In the genomic region with DNA sequence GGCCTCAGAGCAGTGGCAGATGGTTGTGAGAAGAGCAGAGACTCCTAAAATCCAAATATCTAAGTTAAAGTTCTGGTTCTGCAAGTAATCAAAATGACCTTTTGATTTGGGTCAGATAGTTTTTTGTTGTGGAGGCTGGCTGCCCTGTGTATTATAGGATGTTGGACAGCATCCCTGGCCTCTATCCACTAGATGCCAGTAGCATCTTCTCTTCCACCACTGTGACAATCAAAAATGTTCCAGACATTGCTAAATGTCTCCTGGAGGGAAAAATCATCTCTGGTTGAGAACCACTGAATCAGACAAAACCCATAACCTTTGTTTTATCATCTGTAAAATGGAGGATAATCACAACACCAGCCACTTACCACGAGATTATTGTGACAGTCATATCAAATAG, we compare ENCODE assay signal across 2 cellular contexts.
TF ChIP-seq lines count a peak whose summit lies in the region.

No MANE protein-coding gene starts in this region.

TF ChIP-seq in GM12878, 131 proteins besides CTCF, POLR2A, EP300 and RAD21:
- TF ChIP-seq, protein P1, sequence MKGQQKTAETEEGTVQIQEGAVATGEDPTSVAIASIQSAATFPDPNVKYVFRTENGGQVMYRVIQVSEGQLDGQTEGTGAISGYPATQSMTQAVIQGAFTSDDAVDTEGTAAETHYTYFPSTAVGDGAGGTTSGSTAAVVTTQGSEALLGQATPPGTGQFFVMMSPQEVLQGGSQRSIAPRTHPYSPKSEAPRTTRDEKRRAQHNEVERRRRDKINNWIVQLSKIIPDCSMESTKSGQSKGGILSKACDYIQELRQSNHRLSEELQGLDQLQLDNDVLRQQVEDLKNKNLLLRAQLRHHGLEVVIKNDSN (IDR thresholded peaks at IDR 0.05; ENCODE audit: borderline replicate concordance, extremely low read length, insufficient read depth, low read depth, low read length): no peak
- peak; percentile 12; the same call in 1 of the 2 replicates for TF ChIP-seq SMC3 (IDR thresholded peaks at IDR 0.05; ENCODE audit: borderline replicate concordance, low read length)

TF ChIP-seq in WTC11, 78 proteins besides CTCF, POLR2A, EP300 and RAD21:
- TF ChIP-seq, protein P2, sequence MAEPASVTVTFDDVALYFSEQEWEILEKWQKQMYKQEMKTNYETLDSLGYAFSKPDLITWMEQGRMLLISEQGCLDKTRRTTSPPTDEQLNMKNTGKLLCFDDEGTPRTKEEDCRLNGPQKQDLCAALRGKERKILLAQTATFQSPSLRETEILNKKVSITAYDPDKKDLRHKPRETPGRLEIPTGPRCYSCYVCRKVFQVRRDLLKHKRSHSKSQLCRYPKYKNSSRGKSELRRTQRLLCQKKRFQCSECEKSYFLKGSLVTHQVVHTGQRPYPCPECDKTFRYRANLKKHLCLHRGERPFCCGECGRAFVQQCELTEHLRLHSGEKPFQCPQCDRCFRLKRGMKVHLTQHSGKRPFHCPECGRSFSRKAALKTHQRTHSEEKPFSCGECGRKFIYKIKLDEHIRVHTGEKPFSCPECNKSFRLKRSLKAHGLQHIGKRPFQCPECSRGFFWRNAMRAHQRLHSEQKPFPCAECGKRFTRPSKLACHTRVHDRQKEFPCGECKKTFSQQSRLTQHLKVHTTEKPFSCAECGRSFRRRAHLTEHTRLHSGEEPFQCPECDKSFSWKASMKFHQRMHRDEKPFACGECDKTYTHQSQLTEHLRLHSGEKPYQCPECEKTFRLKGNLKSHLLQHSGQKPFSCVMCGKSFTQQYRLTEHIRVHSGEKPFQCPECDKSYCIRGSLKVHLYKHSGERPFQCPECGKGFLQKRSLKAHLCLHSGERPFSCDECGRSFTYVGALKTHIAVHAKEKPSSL (CRISPR knock-in tag; conservative IDR thresholded peaks at IDR 0.05): no peak
- TF ChIP-seq MXD4 (CRISPR knock-in tag; IDR thresholded peaks at IDR 0.05; ENCODE audit: borderline replicate concordance): no peak
- TF ChIP-seq, protein P3, sequence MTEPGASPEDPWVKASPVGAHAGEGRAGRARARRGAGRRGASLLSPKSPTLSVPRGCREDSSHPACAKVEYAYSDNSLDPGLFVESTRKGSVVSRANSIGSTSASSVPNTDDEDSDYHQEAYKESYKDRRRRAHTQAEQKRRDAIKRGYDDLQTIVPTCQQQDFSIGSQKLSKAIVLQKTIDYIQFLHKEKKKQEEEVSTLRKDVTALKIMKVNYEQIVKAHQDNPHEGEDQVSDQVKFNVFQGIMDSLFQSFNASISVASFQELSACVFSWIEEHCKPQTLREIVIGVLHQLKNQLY (CRISPR knock-in tag; IDR thresholded peaks at IDR 0.05): no peak
- TF ChIP-seq, protein P4, sequence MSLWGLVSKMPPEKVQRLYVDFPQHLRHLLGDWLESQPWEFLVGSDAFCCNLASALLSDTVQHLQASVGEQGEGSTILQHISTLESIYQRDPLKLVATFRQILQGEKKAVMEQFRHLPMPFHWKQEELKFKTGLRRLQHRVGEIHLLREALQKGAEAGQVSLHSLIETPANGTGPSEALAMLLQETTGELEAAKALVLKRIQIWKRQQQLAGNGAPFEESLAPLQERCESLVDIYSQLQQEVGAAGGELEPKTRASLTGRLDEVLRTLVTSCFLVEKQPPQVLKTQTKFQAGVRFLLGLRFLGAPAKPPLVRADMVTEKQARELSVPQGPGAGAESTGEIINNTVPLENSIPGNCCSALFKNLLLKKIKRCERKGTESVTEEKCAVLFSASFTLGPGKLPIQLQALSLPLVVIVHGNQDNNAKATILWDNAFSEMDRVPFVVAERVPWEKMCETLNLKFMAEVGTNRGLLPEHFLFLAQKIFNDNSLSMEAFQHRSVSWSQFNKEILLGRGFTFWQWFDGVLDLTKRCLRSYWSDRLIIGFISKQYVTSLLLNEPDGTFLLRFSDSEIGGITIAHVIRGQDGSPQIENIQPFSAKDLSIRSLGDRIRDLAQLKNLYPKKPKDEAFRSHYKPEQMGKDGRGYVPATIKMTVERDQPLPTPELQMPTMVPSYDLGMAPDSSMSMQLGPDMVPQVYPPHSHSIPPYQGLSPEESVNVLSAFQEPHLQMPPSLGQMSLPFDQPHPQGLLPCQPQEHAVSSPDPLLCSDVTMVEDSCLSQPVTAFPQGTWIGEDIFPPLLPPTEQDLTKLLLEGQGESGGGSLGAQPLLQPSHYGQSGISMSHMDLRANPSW (CRISPR knock-in tag; conservative IDR thresholded peaks at IDR 0.05; ENCODE audit: low read depth): no peak
- TF ChIP-seq, protein P5, sequence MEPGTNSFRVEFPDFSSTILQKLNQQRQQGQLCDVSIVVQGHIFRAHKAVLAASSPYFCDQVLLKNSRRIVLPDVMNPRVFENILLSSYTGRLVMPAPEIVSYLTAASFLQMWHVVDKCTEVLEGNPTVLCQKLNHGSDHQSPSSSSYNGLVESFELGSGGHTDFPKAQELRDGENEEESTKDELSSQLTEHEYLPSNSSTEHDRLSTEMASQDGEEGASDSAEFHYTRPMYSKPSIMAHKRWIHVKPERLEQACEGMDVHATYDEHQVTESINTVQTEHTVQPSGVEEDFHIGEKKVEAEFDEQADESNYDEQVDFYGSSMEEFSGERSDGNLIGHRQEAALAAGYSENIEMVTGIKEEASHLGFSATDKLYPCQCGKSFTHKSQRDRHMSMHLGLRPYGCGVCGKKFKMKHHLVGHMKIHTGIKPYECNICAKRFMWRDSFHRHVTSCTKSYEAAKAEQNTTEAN (CRISPR knock-in tag; IDR thresholded peaks at IDR 0.05): no peak
- TF ChIP-seq GTF2I (CRISPR knock-in tag; conservative IDR thresholded peaks at IDR 0.05): no peak
- TF ChIP-seq NR2C2 (CRISPR knock-in tag; IDR thresholded peaks at IDR 0.05): no peak
- TF ChIP-seq CREB1 (CRISPR knock-in tag; IDR thresholded peaks at IDR 0.05): no peak
- TF ChIP-seq, protein P6, sequence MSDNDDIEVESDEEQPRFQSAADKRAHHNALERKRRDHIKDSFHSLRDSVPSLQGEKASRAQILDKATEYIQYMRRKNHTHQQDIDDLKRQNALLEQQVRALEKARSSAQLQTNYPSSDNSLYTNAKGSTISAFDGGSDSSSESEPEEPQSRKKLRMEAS (CRISPR knock-in tag; IDR thresholded peaks at IDR 0.05): no peak
